17 cellular contexts compared by ENCODE assay signal in the genomic region with DNA sequence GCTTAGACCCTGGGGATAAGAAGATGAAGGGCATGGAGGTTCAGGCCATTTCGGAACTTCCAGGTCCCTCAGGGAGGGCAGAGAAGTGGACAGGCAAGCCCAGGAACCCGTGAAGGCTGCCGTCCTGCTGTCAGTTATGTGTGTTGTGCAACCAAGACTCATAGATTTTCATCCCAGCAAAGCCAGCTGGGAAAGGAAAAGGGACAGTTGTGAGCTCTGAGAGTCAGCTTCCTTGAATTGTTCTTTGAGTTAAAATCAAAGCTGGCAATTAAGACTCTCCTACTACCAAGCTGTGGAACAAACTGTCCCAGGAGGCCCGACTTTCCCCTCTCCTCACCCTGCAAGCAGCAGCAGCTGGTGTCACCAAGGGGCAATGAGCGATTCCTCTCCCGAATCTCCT. TPM values are rescaled to one million over a fixed set of nuclear protein-coding genes. Genes with fewer than 3 reads are reported as not detected.
"Had no signal": no experiment of that assay in that cellular context is flagged by ENCODE, and none has a peak within 500 bp of the region (broad histone marks: within the 10 kb centered on the region; RNA-seq: fewer than 3 reads in every experiment).

No MANE protein-coding gene starts in this region.

- H3K27me3 ChIP-seq: breast epithelium, foreskin keratinocyte had no signal

- ATAC-seq: foreskin keratinocyte; mucosa of descending colon; naive thymus-derived CD8-positive, alpha-beta T cell; stimulated activated naive CD8-positive, alpha-beta T cell treated with anti-CD3 and anti-CD28 coated beads, Interleukin-15, amount 100 ng/mL, for 72 hours had no signal

- H3K4me1 ChIP-seq: breast epithelium had no signal

- H3K36me3 ChIP-seq: breast epithelium, esophagus squamous epithelium, thoracic aorta had no signal

- H3K9me3 ChIP-seq: breast epithelium, esophagus squamous epithelium, mucosa of descending colon, thoracic aorta had no signal

- H3K4me3 ChIP-seq: breast epithelium, dorsolateral prefrontal cortex, esophagus squamous epithelium, mucosa of descending colon, thoracic aorta had no signal

- H3K27ac ChIP-seq: breast epithelium, esophagus squamous epithelium, foreskin keratinocyte, thoracic aorta had no signal

- DNase-seq: activated CD4-positive, alpha-beta memory T cell treated with anti-CD3 and anti-CD28 coated beads for 36 hours; activated CD4-positive, alpha-beta T cell treated with anti-CD3 and anti-CD28 coated beads for 1 hour; activated naive CD4-positive, alpha-beta T cell; aorta; dorsolateral prefrontal cortex; esophagus squamous epithelium; foreskin keratinocyte; mucosa of descending colon; naive thymus-derived CD8-positive, alpha-beta T cell; stimulated activated CD4-positive, alpha-beta T cell treated with anti-CD3 and anti-CD28 coated beads, Interleukin-15, amount 100 ng/mL, for 24 hours; stimulated activated CD4-positive, alpha-beta T cell treated with anti-CD3 and anti-CD28 coated beads, Interleukin-4, amount 100 ng/mL, for 4 hours; stimulated activated naive CD8-positive, alpha-beta T cell treated with anti-CD3 and anti-CD28 coated beads, Interleukin-15, amount 100 ng/mL, for 72 hours; T-helper 9 cell had no signal

RNA-seq across cellular contexts. Expression of a gene that starts 46.4 kb away (rescaled TPM):
- total RNA-seq: activated CD4-positive, alpha-beta memory T cell treated with anti-CD3 and anti-CD28 coated beads for 36 hours; aorta; chondrocyte; esophagus squamous epithelium; foreskin keratinocyte; kidney epithelial cell; naive thymus-derived CD8-positive, alpha-beta T cell had no signal
- polyA plus RNA-seq: foreskin keratinocyte; naive thymus-derived CD8-positive, alpha-beta T cell had no signal
